In genomic region chr17:81254955-81255717, GRCh38 we compare ENCODE assay signal across 8 cellular contexts. TPM values are rescaled to one million over a fixed set of nuclear protein-coding genes. Genes with fewer than 3 reads are reported as not detected.
DNase-seq lines count a peak whose midpoint lies in the region; ATAC-seq and TF ChIP-seq lines count a peak whose summit lies in the region.

No MANE protein-coding gene starts in this region.

- no TSS peak for BruUV-seq in Caco-2 (replicated peaks; lab: Mats Ljungman, UMichigan)

- POLR2A ChIA-PET in Caco-2 (lab: Charles Lee) (no interaction called here), WTC11 (lab: Charles Lee) (no interaction called here)

- no peaks in the 10 kb centered on the region for H3K9me3 Mint-ChIP-seq in Caco-2 (ENCODE audit: unreplicated experiment)
- H3K9me3 Mint-ChIP-seq in WTC11 = no peaks in the 10 kb centered on the region; the same call in 1 of the 2 replicates
- no peaks in the 10 kb centered on the region for H3K9me3 Mint-ChIP-seq in activated T-helper 2 cell treated with anti-CD3 and anti-CD28 coated beads, Interferon-gamma antibody, Interleukin-2, Interleukin-4, amounts not matched to agents 10 μg/mL and 5 μg/mL and 100 μg/mL, durations not matched to agents 14 hours and 24 hours and 36 hours

- H3K27me3 ChIP-seq in Caco-2 (replicated peaks; ENCODE audit: control insufficient read depth, insufficient read depth, low read length) (no peaks in the 10 kb centered on the region), cardiac muscle cell (no peaks in the 10 kb centered on the region)

- no peak overlapping the region for H3K4me3 ChIP-seq in Caco-2 (ENCODE audit: low read depth, low read length)
- no peak overlapping the region for H3K4me3 ChIP-seq in cardiac muscle cell

- no peaks in the 10 kb centered on the region for H3K4me1 Mint-ChIP-seq in Caco-2 (ENCODE audit: low read depth, unreplicated experiment)
- H3K4me1 Mint-ChIP-seq in WTC11 = peaks cover 24% of the 10 kb centered on the region
- peaks cover 2% of the 10 kb centered on the region for H3K4me1 Mint-ChIP-seq in activated T-helper 2 cell treated with anti-CD3 and anti-CD28 coated beads, Interferon-gamma antibody, Interleukin-2, Interleukin-4, amounts not matched to agents 10 μg/mL and 5 μg/mL and 100 μg/mL, durations not matched to agents 14 hours and 24 hours and 36 hours (ENCODE audit: low read depth)

- H3K36me3 Mint-ChIP-seq in Caco-2 (ENCODE audit: insufficient read depth, unreplicated experiment) (peaks cover 40% of the 10 kb centered on the region), WTC11 (0 out of 2 replicates have a peak, but pooled peaks cover 6% of the 10 kb centered on the region)
- peaks cover 30% of the 10 kb centered on the region for H3K36me3 Mint-ChIP-seq in activated T-helper 2 cell treated with anti-CD3 and anti-CD28 coated beads, Interferon-gamma antibody, Interleukin-2, Interleukin-4, amounts not matched to agents 10 μg/mL and 5 μg/mL and 100 μg/mL, durations not matched to agents 14 hours and 24 hours and 36 hours (ENCODE audit: low read depth)

- peaks cover 2% of the 10 kb centered on the region; the same call in 1 of the 2 replicates for H3K36me3 ChIP-seq in Caco-2 (ENCODE audit: control insufficient read depth, insufficient read depth, low read length)
- H3K36me3 ChIP-seq in cardiac muscle cell = no peaks in the 10 kb centered on the region

- intact Hi-C loops in Caco-2 (cut with micrococcal nuclease; ENCODE audit: unreplicated experiment) = loop anchor here (5.0 kb wide), 1 partner anchor 42 kb away; the partner anchor contains the start of gene SLC38A10
- intact Hi-C loops in activated T-helper 2 cell treated with anti-CD3 and anti-CD28 coated beads, Interferon-gamma antibody, Interleukin-2, Interleukin-4, amounts not matched to agents 10 μg/mL and 5 μg/mL and 100 μg/mL, durations not matched to agents 14 hours and 24 hours and 36 hours (cut with micrococcal nuclease) = loop anchor here (5.0 kb wide), 1 partner anchor 297 kb away; the partner anchor contains the start of gene FAAP100

- TF ChIP-seq POLR2A in GM18505 (IDR thresholded peaks at IDR 0.05; ENCODE audit: borderline replicate concordance, extremely low read depth, insufficient read depth, insufficient read length) = no peak

- CTCF ChIA-PET in Caco-2 (lab: Charles Lee) = interaction anchor here (0.7 to 3.8 kb wide), 6 partner anchors 40 to 309 kb away, joined by 3 to 28 read pairs (median 3); partner anchors contain the start of gene SLC38A10
- CTCF ChIA-PET in WTC11 (lab: Charles Lee) = interaction anchor here (0.6 to 3.0 kb wide), 35 partner anchors 10 to 283 kb away, joined by 3 to 25 read pairs (median 3); partner anchors contain the start of genes CEP131, NDUFAF8, SLC38A10 and TEPSIN

- TF ChIP-seq CTCF in Caco-2 (IDR thresholded peaks at IDR 0.05; ENCODE audit: insufficient read depth in 1 of 2, low read depth in 1 of 2, low read length in 1 of 2, severe bottlenecking in 1 of 2, unreplicated experiment in 1 of 2) (peak; percentile 58 to 71), WTC11 (IDR thresholded peaks at IDR 0.05) (no peak), cardiac muscle cell (IDR thresholded peaks at IDR 0.05; ENCODE audit: low read depth, low read length) (peak; percentile 72)

- peak overlapping the region; percentile 15 for H3K27ac ChIP-seq in cardiac muscle cell

- H3K27ac Mint-ChIP-seq in Caco-2 (ENCODE audit: unreplicated experiment) (no peak overlapping the region), WTC11 (peak overlapping the region; percentile 9; the same call in 1 of the 2 replicates)
- no peak overlapping the region for H3K27ac Mint-ChIP-seq in activated T-helper 2 cell treated with anti-CD3 and anti-CD28 coated beads, Interferon-gamma antibody, Interleukin-2, Interleukin-4, amounts not matched to agents 10 μg/mL and 5 μg/mL and 100 μg/mL, durations not matched to agents 14 hours and 24 hours and 36 hours

- DNase-seq in Caco-2 = peak; percentile 71 to 72
- peak; percentile 64 for DNase-seq in NCI-H2029 (lab: John Stamatoyannopoulos, UW)
- peak; percentile 74 for DNase-seq in WTC11 (ENCODE audit: low spot score)
- peak; percentile 83 to 91 for DNase-seq in cardiac muscle cell (ENCODE audit: low read depth in 1 of 2, low spot score in 1 of 2)
- peak; percentile 24 for DNase-seq in pulmonary artery endothelial cell (ENCODE audit: low read depth, low spot score)
- DNase-seq in activated T-helper 2 cell treated with anti-CD3 and anti-CD28 coated beads, Interferon-gamma antibody, Interleukin-2, Interleukin-4, amounts not matched to agents 10 μg/mL and 5 μg/mL and 100 μg/mL, durations not matched to agents 14 hours and 24 hours and 36 hours (ENCODE audit: low spot score) = no peak
- DNase-seq in activated CD8-positive, alpha-beta memory T cell treated with anti-CD3 and anti-CD28 coated beads, Interleukin-2, amount 50 U/mL, for 48 hours = no peak

- no peaks in the 10 kb centered on the region for H3K27me3 Mint-ChIP-seq in Caco-2 (ENCODE audit: insufficient read depth, unreplicated experiment)
- no peaks in the 10 kb centered on the region for H3K27me3 Mint-ChIP-seq in WTC11 (ENCODE audit: low read depth)
- no peaks in the 10 kb centered on the region for H3K27me3 Mint-ChIP-seq in activated T-helper 2 cell treated with anti-CD3 and anti-CD28 coated beads, Interferon-gamma antibody, Interleukin-2, Interleukin-4, amounts not matched to agents 10 μg/mL and 5 μg/mL and 100 μg/mL, durations not matched to agents 14 hours and 24 hours and 36 hours (ENCODE audit: low read depth)

- H3K4me3 Mint-ChIP-seq in Caco-2 (ENCODE audit: unreplicated experiment) = no peak overlapping the region
- no peak overlapping the region for H3K4me3 Mint-ChIP-seq in WTC11
- no peak overlapping the region for H3K4me3 Mint-ChIP-seq in activated T-helper 2 cell treated with anti-CD3 and anti-CD28 coated beads, Interferon-gamma antibody, Interleukin-2, Interleukin-4, amounts not matched to agents 10 μg/mL and 5 μg/mL and 100 μg/mL, durations not matched to agents 14 hours and 24 hours and 36 hours (ENCODE audit: low read depth)

- no peaks in the 10 kb centered on the region for H3K4me1 ChIP-seq in Caco-2
- peaks cover 24% of the 10 kb centered on the region for H3K4me1 ChIP-seq in cardiac muscle cell (ENCODE audit: low read depth)

- ATAC-seq in WTC11 = peak; percentile 75
- no peak for ATAC-seq in GM18505 (IDR thresholded peaks at IDR 0.05; ENCODE audit: unreplicated experiment)

- no peaks in the 10 kb centered on the region for H3K9me3 ChIP-seq in Caco-2
- H3K9me3 ChIP-seq in cardiac muscle cell (ENCODE audit: low read depth) = no peaks in the 10 kb centered on the region

RNA-seq across cellular contexts. Expression of gene NDUFAF8, which starts 16.0 kb away (rescaled TPM):
- total RNA-seq in Caco-2 (2022) = 65.0 and 66.7 TPM in 2 replicates
- total RNA-seq in WTC11 (2021) = 58.6 to 73.0 TPM (median 59.9 TPM) in 3 replicates
- 52.3 and 67.4 TPM in 2 replicates for total RNA-seq in cardiac muscle cell
- 112 and 142 TPM in 2 replicates for polyA plus RNA-seq in cardiac muscle cell
- total RNA-seq in pulmonary artery endothelial cell = 44.0 and 47.6 TPM in 2 replicates
- 57.7 and 58.1 TPM in 2 replicates for total RNA-seq in activated T-helper 2 cell treated with anti-CD3 and anti-CD28 coated beads, Interferon-gamma antibody, Interleukin-2, Interleukin-4, amounts not matched to agents 10 μg/mL and 5 μg/mL and 100 μg/mL, durations not matched to agents 14 hours and 24 hours and 36 hours

RNA-seq across cellular contexts. Expression of gene TEPSIN, which starts 16.3 kb away (rescaled TPM):
- total RNA-seq in Caco-2 (2022) (38.7 and 40.3 TPM in 2 replicates), WTC11 (2021) (32.2 to 40.7 TPM (median 35.4 TPM) in 3 replicates), cardiac muscle cell (42.4 and 52.5 TPM in 2 replicates), pulmonary artery endothelial cell (9.0 and 15.8 TPM in 2 replicates)
- 19.7 and 34.8 TPM in 2 replicates for polyA plus RNA-seq in cardiac muscle cell
- 33.4 and 39.1 TPM in 2 replicates for total RNA-seq in activated T-helper 2 cell treated with anti-CD3 and anti-CD28 coated beads, Interferon-gamma antibody, Interleukin-2, Interleukin-4, amounts not matched to agents 10 μg/mL and 5 μg/mL and 100 μg/mL, durations not matched to agents 14 hours and 24 hours and 36 hours

RNA-seq across cellular contexts. Expression of gene CEP131, which starts 32.4 kb away (rescaled TPM):
- 28.4 and 29.4 TPM in 2 replicates for total RNA-seq in Caco-2 (2022)
- 32.4 to 35.2 TPM (median 34.3 TPM) in 3 replicates for total RNA-seq in WTC11 (2021)
- total RNA-seq in cardiac muscle cell = 23.2 and 37.0 TPM in 2 replicates
- polyA plus RNA-seq in cardiac muscle cell = 29.2 and 35.4 TPM in 2 replicates
- 16.3 TPM in 2 replicates for total RNA-seq in pulmonary artery endothelial cell
- total RNA-seq in activated T-helper 2 cell treated with anti-CD3 and anti-CD28 coated beads, Interferon-gamma antibody, Interleukin-2, Interleukin-4, amounts not matched to agents 10 μg/mL and 5 μg/mL and 100 μg/mL, durations not matched to agents 14 hours and 24 hours and 36 hours = 14.0 and 14.8 TPM in 2 replicates

RNA-seq across cellular contexts. Expression of gene SLC38A10, which starts 40.0 kb away (rescaled TPM):
- total RNA-seq in Caco-2 (2022) (131 and 137 TPM in 2 replicates), WTC11 (2021) (47.0 to 62.4 TPM (median 53.9 TPM) in 3 replicates), cardiac muscle cell (104 and 131 TPM in 2 replicates), pulmonary artery endothelial cell (61.1 and 66.2 TPM in 2 replicates)
- polyA plus RNA-seq in cardiac muscle cell = 68.1 and 94.4 TPM in 2 replicates
- total RNA-seq in activated T-helper 2 cell treated with anti-CD3 and anti-CD28 coated beads, Interferon-gamma antibody, Interleukin-2, Interleukin-4, amounts not matched to agents 10 μg/mL and 5 μg/mL and 100 μg/mL, durations not matched to agents 14 hours and 24 hours and 36 hours = 102 and 116 TPM in 2 replicates

Comparison
In these comparisons a context has a peak if more than half of its experiments do, and no peak if none do; other contexts are left out.
1. DNase-seq: peak in Caco-2 (2 of 2), NCI-H2029 (single experiment), WTC11 (single experiment), cardiac muscle cell (2 of 2) and pulmonary artery endothelial cell (single experiment); none in activated T-helper 2 cell treated with anti-CD3 and anti-CD28 coated beads, Interferon-gamma antibody, Interleukin-2, Interleukin-4, amounts not matched to agents 10 μg/mL and 5 μg/mL and 100 μg/mL, durations not matched to agents 14 hours and 24 hours and 36 hours (single experiment) and activated CD8-positive, alpha-beta memory T cell treated with anti-CD3 and anti-CD28 coated beads, Interleukin-2, amount 50 U/mL, for 48 hours (single experiment).